7 cellular contexts compared by ENCODE assay signal in genomic region chr1:110087812-110088738, GRCh38. TPM values are rescaled to one million over a fixed set of nuclear protein-coding genes. Genes with fewer than 3 reads are reported as not detected.
DNase-seq lines count a peak whose midpoint lies in the region; ATAC-seq and TF ChIP-seq lines count a peak whose summit lies in the region.

No MANE protein-coding gene starts in this region.

- peak; percentile 69 for ATAC-seq in memory B cell (ENCODE audit: low read depth)

- peak; percentile 77 for TF ChIP-seq CTCF in type B pancreatic cell (conservative IDR thresholded peaks at IDR 0.05)

- H3K27ac Mint-ChIP-seq in memory B cell (no peak overlapping the region), type B pancreatic cell (peak overlapping the region; percentile 27)

- peak; percentile 62 for DNase-seq in Daoy (ENCODE audit: low read depth)
- peak; percentile 44 for DNase-seq in HCEC 1CT
- DNase-seq in NCI-H1694 (lab: John Stamatoyannopoulos, UW): peak; percentile 72
- peak; percentile 33 for DNase-seq in UCSD-AML1 (lab: John Stamatoyannopoulos, UW; ENCODE audit: unreplicated experiment)
- peak; percentile 78 for DNase-seq in dermis blood vessel endothelial cell
- peak; percentile 55 to 57 for DNase-seq in memory B cell (ENCODE audit: low spot score in 2 of 2)
- DNase-seq in type B pancreatic cell (ENCODE audit: extremely low spot score, unreplicated experiment): no peak

- H3K9me3 Mint-ChIP-seq in memory B cell: no peaks in the 10 kb centered on the region
- no peaks in the 10 kb centered on the region for H3K9me3 Mint-ChIP-seq in type B pancreatic cell

- H3K27me3 Mint-ChIP-seq in memory B cell (peaks cover 27% of the 10 kb centered on the region), type B pancreatic cell (peaks cover 75% of the 10 kb centered on the region)

- H3K36me3 Mint-ChIP-seq in memory B cell (no peaks in the 10 kb centered on the region), type B pancreatic cell (peaks cover 3% of the 10 kb centered on the region)

- H3K4me1 Mint-ChIP-seq in memory B cell (peaks cover 10% of the 10 kb centered on the region), type B pancreatic cell (ENCODE audit: unreplicated experiment) (peaks cover 30% of the 10 kb centered on the region)

- H3K4me3 Mint-ChIP-seq in memory B cell (no peak overlapping the region), type B pancreatic cell (peak overlapping the region; percentile 72)

RNA-seq across cellular contexts. Expression of gene ALX3, which starts 17.6 kb away (rescaled TPM):
- not detected in 2 replicates for total RNA-seq in Daoy (2014; rRNA removed; shearing (Covaris generic))
- total RNA-seq in dermis blood vessel endothelial cell (not detected in 2 replicates), type B pancreatic cell (ENCODE audit: low replicate concordance) (1.4 and 19.8 TPM in 2 replicates)

RNA-seq across cellular contexts. Expression of gene UBL4B, which starts 24.2 kb away (rescaled TPM):
- not detected in 2 replicates for total RNA-seq in Daoy (2014; rRNA removed; shearing (Covaris generic))
- total RNA-seq in dermis blood vessel endothelial cell (not detected in 2 replicates), type B pancreatic cell (ENCODE audit: low replicate concordance) (1.0 TPM in 1 of 2 replicates, not detected in the other)

RNA-seq across cellular contexts. Expression of gene STRIP1, which starts 53.7 kb away (rescaled TPM):
- 34.1 and 43.2 TPM in 2 replicates for total RNA-seq in Daoy (2014; rRNA removed; shearing (Covaris generic))
- total RNA-seq in dermis blood vessel endothelial cell: 50.4 and 55.1 TPM in 2 replicates
- 46.7 and 69.2 TPM in 2 replicates for total RNA-seq in type B pancreatic cell (ENCODE audit: low replicate concordance)
